Comparison of ENCODE assay signal across 8 cellular contexts in genomic region chr4:153222790-153223417, GRCh38. TPM values are rescaled to one million over a fixed set of nuclear protein-coding genes. Genes with fewer than 3 reads are reported as not detected.
DNase-seq lines count a peak whose midpoint lies in the region; ATAC-seq and TF ChIP-seq lines count a peak whose summit lies in the region.

No MANE protein-coding gene starts in this region.

- peak; percentile 48 for ATAC-seq in GM21737 (IDR thresholded peaks at IDR 0.05; ENCODE audit: unreplicated experiment)

- WGBS in thyroid gland, 2 donors = 1 to 2% methylated on average over 13 to 31 of the region's 57 CpGs

- peak in 1 of 2 donors; percentile 27 for TF ChIP-seq POLR2A in thyroid gland (IDR thresholded peaks at IDR 0.05)

- intact Hi-C loops in thyroid gland (cut with DNase I) = loop anchor here (10.0 kb wide), 1 partner anchor 82 kb away; no protein-coding TSS in a partner anchor

- H3K4me1 ChIP-seq in Loucy (ENCODE audit: insufficient read depth, low read length, poor library complexity, severe bottlenecking) = peaks cover 36% of the 10 kb centered on the region
- peaks cover 19% of the 10 kb centered on the region for H3K4me1 ChIP-seq in mononuclear cell (ENCODE audit: insufficient read depth, low read length)
- peaks cover 36 to 39% of the 10 kb centered on the region in 2 donors for H3K4me1 ChIP-seq in thyroid gland

- H3F3A ChIP-seq in Loucy (ENCODE audit: low read depth) = peaks cover 11% of the 10 kb centered on the region; the same call in 1 of the 2 replicates

- peak overlapping the region; percentile 82 for H3K4me2 ChIP-seq in Loucy (ENCODE audit: low read depth, low read length, poor library complexity, severe bottlenecking)

- DNase-seq in GM06990 (ENCODE audit: extremely low read depth, insufficient read length) (peak; percentile 59), epithelial cell of proximal tubule (ENCODE audit: low read depth) (no peak), thyroid gland (peak; percentile 72 to 73), pons (ENCODE audit: low spot score) (no peak)
- DNase-seq in activated CD8-positive, alpha-beta memory T cell treated with anti-CD3 and anti-CD28 coated beads, Interleukin-2, amount 50 U/mL, for 4 hours = peak; percentile 27

- H3K27me3 ChIP-seq in GM06990 (replicated peaks; ENCODE audit: control insufficient read depth, insufficient read depth, low read length) = no peaks in the 10 kb centered on the region
- no peaks in the 10 kb centered on the region for H3K27me3 ChIP-seq in Loucy (ENCODE audit: insufficient read depth, low read length, poor library complexity, severe bottlenecking)
- peaks cover 26% of the 10 kb centered on the region for H3K27me3 ChIP-seq in mononuclear cell (ENCODE audit: insufficient read depth, low read length)
- H3K27me3 ChIP-seq in thyroid gland = no peaks in the 10 kb centered on the region

- peak overlapping the region; percentile 72 for H2AFZ ChIP-seq in Loucy (ENCODE audit: low read length)

- no peaks in the 10 kb centered on the region for H4K20me1 ChIP-seq in Loucy (ENCODE audit: insufficient read depth, low read length, poor library complexity, severe bottlenecking)

- H3K9me3 ChIP-seq in Loucy (ENCODE audit: insufficient read depth, low read depth, low read length) (0 out of 2 replicates have a peak, but pooled peaks cover 7% of the 10 kb centered on the region), mononuclear cell (ENCODE audit: low read depth, low read length) (peaks cover 9% of the 10 kb centered on the region), thyroid gland (no peaks in the 10 kb centered on the region)

- H3K9ac ChIP-seq in Loucy (ENCODE audit: low read depth, low read length, poor library complexity, severe bottlenecking) = peak overlapping the region; percentile 67

- H3K27ac ChIP-seq in thyroid gland = peak overlapping the region; percentile 94 to 97 (median 97)

- H3K4me3 ChIP-seq in GM06990 (replicated peaks; ENCODE audit: low read depth, low read length) (peak overlapping the region; percentile 66), Loucy (ENCODE audit: low read length, poor library complexity, severe bottlenecking) (peak overlapping the region; percentile 72), epithelial cell of proximal tubule (ENCODE audit: low read depth, low read length) (peak overlapping the region; percentile 62), mononuclear cell (ENCODE audit: low read length) (peak overlapping the region; percentile 44), thyroid gland (replicated peaks in 1 of 3) (peak overlapping the region; percentile 61 to 69 (median 64))

- no peaks in the 10 kb centered on the region for H3K9me2 ChIP-seq in Loucy (replicated peaks; ENCODE audit: low read depth, low read length)

- no peaks in the 10 kb centered on the region for H3K79me2 ChIP-seq in Loucy (ENCODE audit: insufficient read depth, low read length)

- TF ChIP-seq CTCF in GM06990 (IDR thresholded peaks at IDR 0.05; ENCODE audit: insufficient read depth, low read length, poor library complexity, severe bottlenecking) (no peak), Loucy (conservative IDR thresholded peaks at IDR 0.05; ENCODE audit: low read length) (no peak), epithelial cell of proximal tubule (conservative IDR thresholded peaks at IDR 0.05; ENCODE audit: low read depth, low read length) (no peak), thyroid gland (IDR thresholded peaks at IDR 0.05) (no peak)

- no peaks in the 10 kb centered on the region for H3K36me3 ChIP-seq in GM06990 (ENCODE audit: control insufficient read depth, insufficient read depth, low read length)
- no peaks in the 10 kb centered on the region for H3K36me3 ChIP-seq in Loucy (ENCODE audit: insufficient read depth, low read length)
- H3K36me3 ChIP-seq in thyroid gland = no peaks in the 10 kb centered on the region

RNA-seq across cellular contexts. Expression of gene TRIM2, which starts 18.7 kb away (rescaled TPM):
- 38.2 and 40.8 TPM in 2 replicates for total RNA-seq in epithelial cell of proximal tubule
- total RNA-seq in mononuclear cell = 1.7 TPM
- total RNA-seq in thyroid gland = 100 to 1,000 TPM; 146 to 229 (median 192) TPM

Comparison
In these comparisons a context has a peak if more than half of its experiments do, and no peak if none do; other contexts are left out.
1. DNase-seq: peak in GM06990 (single experiment), activated CD8-positive, alpha-beta memory T cell treated with anti-CD3 and anti-CD28 coated beads, Interleukin-2, amount 50 U/mL, for 4 hours (single experiment) and thyroid gland (2 of 2); none in epithelial cell of proximal tubule (single experiment) and pons (single experiment).
2. RNA of gene TRIM2, which starts 18.7 kb away (total RNA-seq): 146 to 229 TPM in thyroid gland and 38.2 to 40.8 TPM in epithelial cell of proximal tubule; 1.7 TPM in mononuclear cell (single experiment); every median in the first group is over 10 times any median in the second.
3. Peak in every context shown above with its lines, with median percentiles within 50 percentile points of each other: H3K4me3 ChIP-seq.